ENCODE assay signal across 25 cellular contexts in genomic region chr6:39909701-39910100, GRCh38.
"Had no signal": no experiment of that assay in that cellular context is flagged by ENCODE, and none has a peak within 500 bp of the region (broad histone marks: within the 10 kb centered on the region; RNA-seq: fewer than 3 reads in every experiment).

No MANE protein-coding gene starts in this region.

- H3K27ac ChIP-seq: coronary artery, esophagus muscularis mucosa, foreskin keratinocyte, gastroesophageal sphincter, heart right ventricle, left lung, neutrophil, pancreas, right atrium auricular region, skin epidermis, suprapubic skin, thyroid gland had no signal

- H3K27me3 ChIP-seq: esophagus muscularis mucosa, foreskin keratinocyte, gastroesophageal sphincter, heart right ventricle, left lung, neutrophil, pancreas, right atrium auricular region, suprapubic skin, thyroid gland had no signal

- H3K4me3 Mint-ChIP-seq: natural killer cell; stimulated activated naive CD8-positive, alpha-beta T cell treated with anti-CD3 and anti-CD28 coated beads, Interleukin-15, amount 100 ng/mL, for 72 hours had no signal

- H3K36me3 Mint-ChIP-seq: natural killer cell had no signal

- H3K4me1 Mint-ChIP-seq: natural killer cell; stimulated activated naive CD8-positive, alpha-beta T cell treated with anti-CD3 and anti-CD28 coated beads, Interleukin-15, amount 100 ng/mL, for 72 hours had no signal

- H3K4me1 ChIP-seq: foreskin keratinocyte, heart right ventricle, left lung, pancreas, right atrium auricular region, suprapubic skin had no signal

- ATAC-seq: foreskin keratinocyte; gastroesophageal sphincter; heart right ventricle; left cardiac atrium; left lung; natural killer cell; pancreas; stimulated activated naive CD8-positive, alpha-beta T cell treated with anti-CD3 and anti-CD28 coated beads, Interleukin-15, amount 100 ng/mL, for 72 hours had no signal

- H3K36me3 ChIP-seq: neutrophil had no signal

- DNase-seq: dermis blood vessel endothelial cell; effector memory CD4-positive, alpha-beta T cell; foreskin keratinocyte; heart right ventricle; hippocampal formation; left cardiac atrium; left lung; mesenchymal stem cell; midbrain; natural killer cell; pancreas; stimulated activated CD4-positive, alpha-beta T cell treated with anti-CD3 and anti-CD28 coated beads, Interleukin-15, amount 100 ng/mL, for 24 hours; stimulated activated CD4-positive, alpha-beta T cell treated with anti-CD3 and anti-CD28 coated beads, Interleukin-2, amount 100 ng/mL, for 48 hours; stimulated activated naive CD4-positive, alpha-beta T cell; stimulated activated naive CD8-positive, alpha-beta T cell treated with anti-CD3 and anti-CD28 coated beads, Interleukin-15, amount 100 ng/mL, for 72 hours; thyroid gland; trophoblast cell had no signal

- H3K9me3 ChIP-seq: esophagus muscularis mucosa, gastroesophageal sphincter, heart right ventricle, left lung, neutrophil, pancreas, right atrium auricular region, suprapubic skin, thyroid gland had no signal

- H3K9me3 Mint-ChIP-seq: natural killer cell; stimulated activated naive CD8-positive, alpha-beta T cell treated with anti-CD3 and anti-CD28 coated beads, Interleukin-15, amount 100 ng/mL, for 72 hours had no signal

- H3K4me3 ChIP-seq: coronary artery, esophagus muscularis mucosa, gastroesophageal sphincter, heart right ventricle, left lung, pancreas, right atrium auricular region, skin epidermis, suprapubic skin, thyroid gland had no signal

- H3K27me3 Mint-ChIP-seq: progenitor cell of endocrine pancreas; stimulated activated naive CD8-positive, alpha-beta T cell treated with anti-CD3 and anti-CD28 coated beads, Interleukin-15, amount 100 ng/mL, for 72 hours had no signal

- H3K27ac Mint-ChIP-seq: natural killer cell; progenitor cell of endocrine pancreas; stimulated activated naive CD8-positive, alpha-beta T cell treated with anti-CD3 and anti-CD28 coated beads, Interleukin-15, amount 100 ng/mL, for 72 hours had no signal
